Comparison of ENCODE assay signal across 26 cellular contexts in genomic region chr3:52784021-52784621, GRCh38. TPM values are rescaled to one million over a fixed set of nuclear protein-coding genes. Genes with fewer than 3 reads are reported as not detected.
"Had no signal": no experiment of that assay in that cellular context is flagged by ENCODE, and none has a peak within 500 bp of the region (broad histone marks: within the 10 kb centered on the region; RNA-seq: fewer than 3 reads in every experiment).

No MANE protein-coding gene starts in this region.

- H3K4me1 ChIP-seq: adrenal gland, breast epithelium, neural progenitor cell, uterus had no signal

- ATAC-seq: activated T-cell treated with anti-CD3 and anti-CD28 coated beads, Interleukin-2, amount 50 U/mL, for 72 hours; left colon; stimulated activated naive CD8-positive, alpha-beta T cell treated with anti-CD3 and anti-CD28 coated beads, Interleukin-15, Interleukin-2, amounts not matched to agents 100 U/mL and 50 U/mL, for 24 hours had no signal

- H3K4me3 ChIP-seq: adrenal gland, breast epithelium, hepatocyte, neural progenitor cell, ovary, SK-N-MC, tibial nerve, uterus had no signal

- H3K27me3 ChIP-seq: adrenal gland, breast epithelium, hepatocyte, neural progenitor cell, ovary, tibial nerve, uterus had no signal

- H3K9me3 ChIP-seq: adrenal gland, breast epithelium, ovary, tibial nerve, uterus had no signal

- DNase-seq: activated CD4-positive, alpha-beta T cell treated with anti-CD3 and anti-CD28 coated beads, Interleukin-2, amount 10 ng/mL, durations not matched to agents 24 days and 14 days; activated effector memory CD4-positive, alpha-beta T cell treated with anti-CD3 and anti-CD28 coated beads, Interleukin-2, amount 50 U/mL, for 16 hours; activated naive CD4-positive, alpha-beta T cell treated with anti-CD3 and anti-CD28 coated beads, Interleukin-2, amount 50 U/mL, for 16 hours; activated T-cell treated with anti-CD3 and anti-CD28 coated beads, Interleukin-2, amount 50 U/mL, for 72 hours; adrenal gland; cerebellar nuclear complex; effector memory CD4-positive, alpha-beta T cell; stimulated activated CD4-positive, alpha-beta T cell treated with anti-CD3 and anti-CD28 coated beads, Interleukin-12 subunit alpha, Interleukin-12 subunit beta, amount 100 ng/mL, for 4 hours; stimulated activated CD4-positive, alpha-beta T cell treated with anti-CD3 and anti-CD28 coated beads, Interleukin-1b, Interleukin-23, amount 100 ng/mL, for 48 hours; stimulated activated CD8-positive, alpha-beta memory T cell treated with anti-CD3 and anti-CD28 coated beads, Interleukin-4, amount 100 ng/mL, for 48 hours; stimulated activated naive CD8-positive, alpha-beta T cell treated with anti-CD3 and anti-CD28 coated beads, Interleukin-15, Interleukin-2, amounts not matched to agents 100 U/mL and 50 U/mL, for 24 hours; substantia nigra had no signal

- H3K27ac ChIP-seq: adrenal gland, breast epithelium, hepatocyte, neural progenitor cell, ovary, SK-N-MC, tibial nerve, uterus had no signal

- H3K4me3 Mint-ChIP-seq: activated CD4-positive, alpha-beta T cell treated with anti-CD3 and anti-CD28 coated beads, Interleukin-2, amount 10 ng/mL, durations not matched to agents 24 days and 14 days; activated T-cell treated with anti-CD3 and anti-CD28 coated beads, Interleukin-2, amount 50 U/mL, for 72 hours; dendritic cell treated with granulocyte-macrophage colony-stimulating factor and Interleukin-4, amounts not matched to agents 40 ng/mL and 50 ng/mL, for 4 days; neural progenitor cell; T-helper 2 cell treated with Interferon-gamma antibody and Interleukin-4, amounts not matched to agents 5 μg/mL and 100 μg/mL, for 36 hours had no signal

- H3K36me3 ChIP-seq: adrenal gland, breast epithelium, neural progenitor cell, ovary, tibial nerve, uterus had no signal

- H3K36me3 Mint-ChIP-seq: neural progenitor cell had no signal

- H3K9me3 Mint-ChIP-seq: activated CD4-positive, alpha-beta T cell treated with anti-CD3 and anti-CD28 coated beads, Interleukin-2, amount 10 ng/mL, durations not matched to agents 24 days and 14 days; activated T-cell treated with anti-CD3 and anti-CD28 coated beads, Interleukin-2, amount 50 U/mL, for 72 hours; dendritic cell treated with granulocyte-macrophage colony-stimulating factor and Interleukin-4, amounts not matched to agents 40 ng/mL and 50 ng/mL, for 4 days; neural progenitor cell; T-helper 2 cell treated with Interferon-gamma antibody and Interleukin-4, amounts not matched to agents 5 μg/mL and 100 μg/mL, for 36 hours had no signal

- H3K27ac Mint-ChIP-seq: activated CD4-positive, alpha-beta T cell treated with anti-CD3 and anti-CD28 coated beads, Interleukin-2, amount 10 ng/mL, durations not matched to agents 24 days and 14 days; activated T-cell treated with anti-CD3 and anti-CD28 coated beads, Interleukin-2, amount 50 U/mL, for 72 hours; dendritic cell treated with granulocyte-macrophage colony-stimulating factor and Interleukin-4, amounts not matched to agents 40 ng/mL and 50 ng/mL, for 4 days; T-helper 2 cell treated with Interferon-gamma antibody and Interleukin-4, amounts not matched to agents 5 μg/mL and 100 μg/mL, for 36 hours had no signal

RNA-seq across cellular contexts. Expression of gene ITIH1, which starts 6.7 kb away (rescaled TPM):
- total RNA-seq: activated CD4-positive, alpha-beta T cell treated with anti-CD3 and anti-CD28 coated beads, Interleukin-2, amount 10 ng/mL, durations not matched to agents 24 days and 14 days; activated T-cell treated with anti-CD3 and anti-CD28 coated beads, Interleukin-2, amount 50 U/mL, for 72 hours; astrocyte; fibroblast of villous mesenchyme; left colon; pulmonary artery endothelial cell had no signal

RNA-seq across cellular contexts. Expression of gene ITIH3, which starts 10.5 kb away (rescaled TPM):
- total RNA-seq: activated CD4-positive, alpha-beta T cell treated with anti-CD3 and anti-CD28 coated beads, Interleukin-2, amount 10 ng/mL, durations not matched to agents 24 days and 14 days; activated T-cell treated with anti-CD3 and anti-CD28 coated beads, Interleukin-2, amount 50 U/mL, for 72 hours; mononuclear cell; pulmonary artery endothelial cell had no signal

RNA-seq across cellular contexts. Expression of gene MUSTN1, which starts 50.7 kb away (rescaled TPM):
- total RNA-seq: astrocyte, fibroblast of villous mesenchyme, pulmonary artery endothelial cell had no signal
